19 cellular contexts compared by ENCODE assay signal in the genomic region with DNA sequence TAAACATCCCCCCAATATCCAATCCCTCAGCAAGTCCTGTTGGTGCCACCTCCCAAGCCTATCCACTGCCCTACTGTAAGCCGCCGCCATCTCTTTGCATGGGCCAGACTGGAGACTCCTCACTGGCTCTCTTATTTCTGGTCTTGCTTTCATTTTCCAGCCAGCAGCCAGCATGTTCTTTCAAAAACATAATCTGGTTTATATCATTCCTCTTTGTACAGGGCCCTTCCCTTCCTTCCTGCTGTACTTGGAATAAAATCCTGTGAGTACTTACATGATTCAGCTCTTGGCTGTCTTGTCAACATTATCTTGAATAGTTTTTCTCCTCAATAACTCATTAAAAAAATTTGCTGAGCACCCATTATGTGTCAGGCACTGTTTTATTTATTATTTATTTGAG. TPM values are rescaled to one million over a fixed set of nuclear protein-coding genes. Genes with fewer than 3 reads are reported as not detected.
DNase-seq lines count a peak whose midpoint lies in the region; ATAC-seq and TF ChIP-seq lines count a peak whose summit lies in the region.
"Had no signal": no experiment of that assay in that cellular context is flagged by ENCODE, and none has a peak within 500 bp of the region (broad histone marks: within the 10 kb centered on the region; RNA-seq: fewer than 3 reads in every experiment).

No MANE protein-coding gene starts in this region.

- H3K27ac ChIP-seq in muscle layer of duodenum (ENCODE audit: low read length) (peak overlapping the region; percentile 21), upper lobe of left lung (peak overlapping the region; percentile 22 to 73 (median 58)), tibial artery (peak overlapping the region in 1 of 2 donors; percentile 5)

- peak; percentile 28 to 87 for DNase-seq in cardiac fibroblast (ENCODE audit: low read depth in 2 of 2)
- peak; percentile 35 for DNase-seq in left cardiac atrium
- no peak for DNase-seq in upper lobe of left lung
- DNase-seq in cerebellum (ENCODE audit: low spot score) = no peak
- no peak for DNase-seq in activated effector memory CD4-positive, alpha-beta T cell treated with Interleukin-2 at 50 U/mL for 16 hours
- no peak for DNase-seq in tibial artery
- DNase-seq: activated B cell treated with CpG ODN at 0.5 μM for 24 hours; activated CD8-positive, alpha-beta memory T cell treated with anti-CD3 and anti-CD28 coated beads for 24 hours; amniotic stem cell; BE2C; cortex of kidney; erythroblast; hippocampal formation; kidney; NCI-H446 treated with DMSO at 0.1 percent for 48 hours; SHP77 treated with DMSO at 0.1 percent for 48 hours; stimulated activated naive CD8-positive, alpha-beta T cell treated with anti-CD3 and anti-CD28 coated beads, Interleukin-15, Interleukin-2, amounts not matched to agents 100 U/mL and 50 U/mL, for 24 hours had no signal

- H3K9me3 ChIP-seq in muscle layer of duodenum (ENCODE audit: control insufficient read depth in 1 of 2, low read length in 2 of 2) (no peaks in the 10 kb centered on the region), upper lobe of left lung (no peaks in the 10 kb centered on the region), tibial artery (no peaks in the 10 kb centered on the region)
- H3K9me3 ChIP-seq: BE2C had no signal

- peak; percentile 68 to 88 for ATAC-seq in left cardiac atrium
- peak in 1 of 2 donors; percentile 76 for ATAC-seq in upper lobe of left lung (ENCODE audit: low FRiP score in 2 of 2)
- ATAC-seq in GM19328 (IDR thresholded peaks at IDR 0.05; ENCODE audit: unreplicated experiment) = no peak
- ATAC-seq: stimulated activated naive CD8-positive, alpha-beta T cell treated with anti-CD3 and anti-CD28 coated beads, Interleukin-15, Interleukin-2, amounts not matched to agents 100 U/mL and 50 U/mL, for 24 hours had no signal

- no peak for TF ChIP-seq POLR2A in upper lobe of left lung (IDR thresholded peaks at IDR 0.05)

- H3K4me3 ChIP-seq in cardiac fibroblast (replicated peaks in 1 of 2; ENCODE audit: low read depth in 2 of 2, low read length in 2 of 2) (no peak overlapping the region), muscle layer of duodenum (ENCODE audit: low read depth in 1 of 2, low read length in 2 of 2) (no peak overlapping the region), upper lobe of left lung (no peak overlapping the region), tibial artery (no peak overlapping the region)

- H3K36me3 ChIP-seq in muscle layer of duodenum (ENCODE audit: control insufficient read depth in 1 of 2, insufficient read depth in 2 of 2, low read length in 2 of 2) = no peaks in the 10 kb centered on the region
- no peaks in the 10 kb centered on the region for H3K36me3 ChIP-seq in upper lobe of left lung
- H3K36me3 ChIP-seq in tibial artery = no peaks in the 10 kb centered on the region
- H3K36me3 ChIP-seq: BE2C had no signal

- H3K27me3 ChIP-seq in muscle layer of duodenum (ENCODE audit: low read depth, low read length) = no peaks in the 10 kb centered on the region
- H3K27me3 ChIP-seq in upper lobe of left lung = no peaks in the 10 kb centered on the region
- H3K27me3 ChIP-seq in tibial artery = no peaks in the 10 kb centered on the region

- H3K4me1 ChIP-seq in muscle layer of duodenum (ENCODE audit: control insufficient read depth in 1 of 2, insufficient read depth in 2 of 2, low read length in 2 of 2) (peaks cover 0 to 14% of the 10 kb centered on the region in 2 donors), upper lobe of left lung (peaks cover 7 to 16% (median 12%) of the 10 kb centered on the region in 4 donors), tibial artery (no peaks in the 10 kb centered on the region)
- H3K4me1 ChIP-seq: BE2C had no signal

- intact Hi-C loops in left cardiac atrium (cut with DNase I) (no loop called here), tibial artery (cut with DNase I; ENCODE audit: low total_unique reads) (no loop called here)

- TF ChIP-seq CTCF in cardiac fibroblast (IDR thresholded peaks at IDR 0.05; ENCODE audit: low read depth, low read length) (no peak), upper lobe of left lung (IDR thresholded peaks at IDR 0.05) (no peak), tibial artery (IDR thresholded peaks at IDR 0.05) (no peak)

- no peak for TF ChIP-seq EP300 in upper lobe of left lung (IDR thresholded peaks at IDR 0.05)

- 56 to 58% methylated on average over 2 of the region's 2 CpGs for WGBS in upper lobe of left lung, 2 donors

RNA-seq across cellular contexts. Expression of a gene that starts 28.2 kb away (rescaled TPM):
- 1 to 10 TPM; 3.5 to 6.5 TPM for total RNA-seq in left cardiac atrium
- total RNA-seq in upper lobe of left lung = 10 to 100 TPM in 5 of 6 donors, 1 to 10 TPM in 1; 4.1 to 30.4 (median 14.8) TPM
- total RNA-seq in cerebellum = 3.3 TPM
- total RNA-seq: activated B cell treated with CpG ODN at 0.5 μM for 24 hours had no signal

Comparison
In these comparisons a context has a peak if more than half of its experiments do, and no peak if none do; other contexts are left out.
1. DNase-seq: peak in cardiac fibroblast (2 of 2) and left cardiac atrium (single experiment); none in upper lobe of left lung (0 of 2), cerebellum (single experiment), activated effector memory CD4-positive, alpha-beta T cell treated with Interleukin-2 at 50 U/mL for 16 hours (single experiment) and tibial artery (0 of 2).